19 cellular contexts compared by ENCODE assay signal in the genomic region with DNA sequence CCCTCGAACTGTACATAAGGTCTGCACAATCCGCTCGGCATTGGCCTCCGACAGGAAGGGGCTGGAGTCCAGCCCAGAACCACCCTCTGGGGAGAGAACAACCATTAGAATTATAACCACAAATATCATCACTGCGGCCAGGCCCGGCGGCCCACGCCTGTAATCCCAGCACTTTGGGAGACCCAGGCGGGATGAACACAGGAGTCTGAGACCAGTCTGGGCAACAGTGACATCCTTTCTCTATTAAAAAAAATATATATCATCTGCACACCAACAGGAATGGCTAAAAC. TPM values are rescaled to one million over a fixed set of nuclear protein-coding genes. Genes with fewer than 3 reads are reported as not detected.
DNase-seq lines count a peak whose midpoint lies in the region; ATAC-seq and TF ChIP-seq lines count a peak whose summit lies in the region.
"Had no signal": no experiment of that assay in that cellular context is flagged by ENCODE, and none has a peak within 500 bp of the region (broad histone marks: within the 10 kb centered on the region; RNA-seq: fewer than 3 reads in every experiment).

No MANE protein-coding gene starts in this region.

- peaks cover 2% of the 10 kb centered on the region for H3K4me1 Mint-ChIP-seq in activated naive CD8-positive, alpha-beta T cell treated with anti-CD3 and anti-CD28 coated beads, Interleukin-2, amount 10 ng/mL, durations not matched to agents 7 days and 5 days
- H3K4me1 Mint-ChIP-seq in activated naive CD8-positive, alpha-beta T cell treated with anti-CD3 and anti-CD28 coated beads, Interleukin-2, amount 50 U/mL, for 24 hours, result no peaks in the 10 kb centered on the region

- H3K27ac ChIP-seq in right atrium auricular region (peak overlapping the region; percentile 78 to 81), gastrocnemius medialis (peak overlapping the region; percentile 18 to 67 (median 44)), OCI-LY7 (ENCODE audit: low read depth, low read length, poor library complexity, severe bottlenecking) (no peak overlapping the region)
- H3K27ac ChIP-seq: 22Rv1, KMS-11 had no signal

- H3K4me1 ChIP-seq in right atrium auricular region (peaks cover 0 to 20% of the 10 kb centered on the region in 2 donors), gastrocnemius medialis (no peaks in the 10 kb centered on the region), OCI-LY7 (ENCODE audit: insufficient read depth, low read length, poor library complexity, severe bottlenecking) (no peaks in the 10 kb centered on the region)

- ATAC-seq in activated naive CD8-positive, alpha-beta T cell treated with anti-CD3 and anti-CD28 coated beads, Interleukin-2, amount 10 ng/mL, durations not matched to agents 7 days and 5 days (ENCODE audit: low read depth), result no peak
- no peak for ATAC-seq in activated naive CD8-positive, alpha-beta T cell treated with anti-CD3 and anti-CD28 coated beads, Interleukin-2, amount 50 U/mL, for 24 hours
- ATAC-seq in gastrocnemius medialis (peak in 1 of 2 donors; percentile 52), GM18505 (IDR thresholded peaks at IDR 0.05; ENCODE audit: unreplicated experiment) (no peak)

- no peak for TF ChIP-seq CTCF in right atrium auricular region (IDR thresholded peaks at IDR 0.05)
- TF ChIP-seq CTCF in gastrocnemius medialis (IDR thresholded peaks at IDR 0.05 in 4 of 5, conservative IDR thresholded peaks at IDR 0.05 in 1 of 5), result no peak
- no peak for TF ChIP-seq CTCF in OCI-LY7 (conservative IDR thresholded peaks at IDR 0.05; ENCODE audit: low read length)

- no peaks in the 10 kb centered on the region for H3K79me2 ChIP-seq in OCI-LY7 (ENCODE audit: insufficient read depth, low read depth, low read length)

- CTCF ChIA-PET in OCI-LY7 (lab: Charles Lee; ENCODE audit: unreplicated experiment), result no interaction called here

- H3K27me3 ChIP-seq in right atrium auricular region (no peaks in the 10 kb centered on the region), gastrocnemius medialis (no peaks in the 10 kb centered on the region)

- no peaks in the 10 kb centered on the region for H3K27me3 Mint-ChIP-seq in activated naive CD8-positive, alpha-beta T cell treated with anti-CD3 and anti-CD28 coated beads, Interleukin-2, amount 10 ng/mL, durations not matched to agents 7 days and 5 days
- H3K27me3 Mint-ChIP-seq in activated naive CD8-positive, alpha-beta T cell treated with anti-CD3 and anti-CD28 coated beads, Interleukin-2, amount 50 U/mL, for 24 hours, result no peaks in the 10 kb centered on the region

- H3K36me3 ChIP-seq in right atrium auricular region, result peaks cover 60% of the 10 kb centered on the region
- peaks cover 0 to 48% of the 10 kb centered on the region in 2 donors for H3K36me3 ChIP-seq in gastrocnemius medialis
- H3K36me3 ChIP-seq in OCI-LY7 (ENCODE audit: insufficient read depth, low read length), result peaks cover 52% of the 10 kb centered on the region

- no peak overlapping the region for H3K4me2 ChIP-seq in OCI-LY7 (ENCODE audit: low read length)
- H3K4me2 ChIP-seq: KMS-11 had no signal

- BruUV-seq in OCI-LY7 (replicated peaks; lab: Mats Ljungman, UMichigan), result no TSS peak

- peaks cover 19% of the 10 kb centered on the region for H3K36me3 Mint-ChIP-seq in activated naive CD8-positive, alpha-beta T cell treated with anti-CD3 and anti-CD28 coated beads, Interleukin-2, amount 10 ng/mL, durations not matched to agents 7 days and 5 days
- peaks cover 20% of the 10 kb centered on the region for H3K36me3 Mint-ChIP-seq in activated naive CD8-positive, alpha-beta T cell treated with anti-CD3 and anti-CD28 coated beads, Interleukin-2, amount 50 U/mL, for 24 hours (ENCODE audit: low read depth)

- intact Hi-C loops in gastrocnemius medialis (cut with DNase I; ENCODE audit: low total_unique reads) (no loop called here), OCI-LY7 (cut with micrococcal nuclease; ENCODE audit: unreplicated experiment) (no loop called here)

- no peaks in the 10 kb centered on the region for H3K9me3 Mint-ChIP-seq in activated naive CD8-positive, alpha-beta T cell treated with anti-CD3 and anti-CD28 coated beads, Interleukin-2, amount 10 ng/mL, durations not matched to agents 7 days and 5 days
- H3K9me3 Mint-ChIP-seq in activated naive CD8-positive, alpha-beta T cell treated with anti-CD3 and anti-CD28 coated beads, Interleukin-2, amount 50 U/mL, for 24 hours, result no peaks in the 10 kb centered on the region
- H3K9me3 Mint-ChIP-seq: CD14-positive monocyte, HFFc6 had no signal

- no peak for DNase-seq in activated naive CD8-positive, alpha-beta T cell treated with anti-CD3 and anti-CD28 coated beads, Interleukin-2, amount 10 ng/mL, durations not matched to agents 7 days and 5 days
- DNase-seq in activated naive CD8-positive, alpha-beta T cell treated with anti-CD3 and anti-CD28 coated beads, Interleukin-2, amount 50 U/mL, for 24 hours, result no peak
- DNase-seq in right atrium auricular region (ENCODE audit: low spot score), result no peak
- no peak for DNase-seq in gastrocnemius medialis
- no peak for DNase-seq in mucosa of gallbladder (ENCODE audit: low spot score)
- no peak for DNase-seq in 8988T
- no peak for DNase-seq in OCI-LY7 (ENCODE audit: low spot score)
- DNase-seq: DND-41; HFFc6; MV-4-11; NCI-H1694 treated with DMSO at 0.1 percent for 48 hours; NCI-H748 treated with DMSO at 0.1 percent for 48 hours; NK-92 treated with Interleukin-12 subunit alpha and Interleukin-12 subunit beta, amount 100 ng/mL, for 24 hours; OCI-M1; SIG-M5 had no signal

- no peak for TF ChIP-seq POLR2A in gastrocnemius medialis (IDR thresholded peaks at IDR 0.05)
- TF ChIP-seq POLR2A in GM18505 (IDR thresholded peaks at IDR 0.05; ENCODE audit: borderline replicate concordance, extremely low read depth, insufficient read depth, insufficient read length), result no peak

- no peaks in the 10 kb centered on the region for H3K9me2 ChIP-seq in OCI-LY7 (ENCODE audit: insufficient read depth, low read length)

- peak overlapping the region; percentile 25 for H3K27ac Mint-ChIP-seq in activated naive CD8-positive, alpha-beta T cell treated with anti-CD3 and anti-CD28 coated beads, Interleukin-2, amount 10 ng/mL, durations not matched to agents 7 days and 5 days
- H3K27ac Mint-ChIP-seq in activated naive CD8-positive, alpha-beta T cell treated with anti-CD3 and anti-CD28 coated beads, Interleukin-2, amount 50 U/mL, for 24 hours, result no peak overlapping the region
- H3K27ac Mint-ChIP-seq: HFFc6 had no signal

- H3K9me3 ChIP-seq in right atrium auricular region (no peaks in the 10 kb centered on the region), gastrocnemius medialis (no peaks in the 10 kb centered on the region), OCI-LY7 (ENCODE audit: low read length) (no peaks in the 10 kb centered on the region)

- H3K4me3 Mint-ChIP-seq in activated naive CD8-positive, alpha-beta T cell treated with anti-CD3 and anti-CD28 coated beads, Interleukin-2, amount 10 ng/mL, durations not matched to agents 7 days and 5 days, result no peak overlapping the region
- no peak overlapping the region for H3K4me3 Mint-ChIP-seq in activated naive CD8-positive, alpha-beta T cell treated with anti-CD3 and anti-CD28 coated beads, Interleukin-2, amount 50 U/mL, for 24 hours
- H3K4me3 Mint-ChIP-seq: CD14-positive monocyte, HFFc6 had no signal

- no peaks in the 10 kb centered on the region for H4K20me1 ChIP-seq in OCI-LY7 (ENCODE audit: insufficient read depth, low read length)

- in situ Hi-C loops in gastrocnemius medialis (cut with MboI; ENCODE audit: low sequenced_read_pairs in 4 of 4), result no loop called here

- H3K4me3 ChIP-seq in right atrium auricular region, result no peak overlapping the region
- H3K4me3 ChIP-seq in gastrocnemius medialis, result no peak overlapping the region
- H3K4me3 ChIP-seq in OCI-LY7 (ENCODE audit: low read depth, low read length, poor library complexity, severe bottlenecking), result no peak overlapping the region

- no peak overlapping the region for H2AFZ ChIP-seq in OCI-LY7 (ENCODE audit: low read length)

- POLR2A ChIA-PET in activated naive CD8-positive, alpha-beta T cell treated with anti-CD3 and anti-CD28 coated beads, Interleukin-2, amount 10 ng/mL, durations not matched to agents 7 days and 5 days (lab: Charles Lee), result no interaction called here
- POLR2A ChIA-PET in OCI-LY7 (lab: Charles Lee), result no interaction called here

RNA-seq across cellular contexts. Expression of a gene that starts 11.4 kb away (rescaled TPM):
- total RNA-seq in activated naive CD8-positive, alpha-beta T cell treated with anti-CD3 and anti-CD28 coated beads, Interleukin-2, amount 10 ng/mL, durations not matched to agents 7 days and 5 days, result 10 to 100 TPM; 35.8 to 36.8 TPM
- total RNA-seq in right atrium auricular region, result 10 to 100 TPM; 23.3 to 26.6 TPM
- total RNA-seq in gastrocnemius medialis, result 10 to 100 TPM; 14.9 to 30.7 (median 20.2) TPM
- 76.4 TPM for total RNA-seq in mucosa of gallbladder
- 34.9 and 39.3 TPM in 2 replicates for total RNA-seq in OCI-LY7 (2014; rRNA removed; shearing (Covaris generic))
- 32.5 and 34.6 TPM in 2 replicates for total RNA-seq in OCI-LY7 (2022)

RNA-seq across cellular contexts. Expression of a gene that starts 11.6 kb away (rescaled TPM):
- total RNA-seq in activated naive CD8-positive, alpha-beta T cell treated with anti-CD3 and anti-CD28 coated beads, Interleukin-2, amount 10 ng/mL, durations not matched to agents 7 days and 5 days, result 1 to 10 TPM; 7.1 TPM
- 10 to 100 TPM; 15.2 to 15.6 TPM for total RNA-seq in right atrium auricular region
- total RNA-seq in gastrocnemius medialis, result 10 to 100 TPM; 14.9 to 34.5 (median 21.8) TPM
- total RNA-seq in mucosa of gallbladder, result 21.4 TPM
- 4.0 and 6.5 TPM in 2 replicates for total RNA-seq in OCI-LY7 (2014; rRNA removed; shearing (Covaris generic))
- 5.2 and 5.5 TPM in 2 replicates for total RNA-seq in OCI-LY7 (2022)

RNA-seq across cellular contexts. Expression of a gene that starts 14.9 kb away (rescaled TPM):
- 10 to 100 TPM in 1 of 2 experiments, 1 to 10 TPM in 1; 9.9 to 11.7 TPM for total RNA-seq in activated naive CD8-positive, alpha-beta T cell treated with anti-CD3 and anti-CD28 coated beads, Interleukin-2, amount 10 ng/mL, durations not matched to agents 7 days and 5 days
- total RNA-seq in right atrium auricular region (10 to 100 TPM; 11.2 to 28.1 TPM), gastrocnemius medialis (10 to 100 TPM in 3 of 4 donors, 1 to 10 TPM in 1; 5.5 to 16.7 (median 14.1) TPM), mucosa of gallbladder (52.9 TPM), OCI-LY7 (2022) (7.1 and 8.9 TPM in 2 replicates)
- 4.1 and 4.9 TPM in 2 replicates for total RNA-seq in OCI-LY7 (2014; rRNA removed; shearing (Covaris generic))

RNA-seq across cellular contexts. Expression of a gene that starts 45.0 kb away (rescaled TPM):
- total RNA-seq in activated naive CD8-positive, alpha-beta T cell treated with anti-CD3 and anti-CD28 coated beads, Interleukin-2, amount 10 ng/mL, durations not matched to agents 7 days and 5 days, result 10 to 100 TPM; 13.5 to 15.6 TPM
- total RNA-seq in right atrium auricular region (1 to 10 TPM; 3.7 to 5.3 TPM), gastrocnemius medialis (10 to 100 TPM in 1 of 4 donors, 1 to 10 TPM in 3; 4.2 to 14.6 (median 6.2) TPM), mucosa of gallbladder (11.6 TPM), OCI-LY7 (2022) (52.1 and 54.8 TPM in 2 replicates)
- 3.3 and 5.0 TPM in 2 replicates for total RNA-seq in OCI-LY7 (2014; rRNA removed; shearing (Covaris generic))

RNA-seq across cellular contexts. Expression of a gene that starts 45.7 kb away (rescaled TPM):
- total RNA-seq in activated naive CD8-positive, alpha-beta T cell treated with anti-CD3 and anti-CD28 coated beads, Interleukin-2, amount 10 ng/mL, durations not matched to agents 7 days and 5 days, result 100 to 1,000 TPM; 145 to 157 TPM
- total RNA-seq in right atrium auricular region (10 to 100 TPM; 30.7 to 32.9 TPM), gastrocnemius medialis (10 to 100 TPM; 24.3 to 35.2 (median 27.3) TPM), mucosa of gallbladder (58.1 TPM), OCI-LY7 (2022) (214 and 244 TPM in 2 replicates)
- total RNA-seq in OCI-LY7 (2014; rRNA removed; shearing (Covaris generic)), result 315 and 328 TPM in 2 replicates
